In the genomic region with DNA sequence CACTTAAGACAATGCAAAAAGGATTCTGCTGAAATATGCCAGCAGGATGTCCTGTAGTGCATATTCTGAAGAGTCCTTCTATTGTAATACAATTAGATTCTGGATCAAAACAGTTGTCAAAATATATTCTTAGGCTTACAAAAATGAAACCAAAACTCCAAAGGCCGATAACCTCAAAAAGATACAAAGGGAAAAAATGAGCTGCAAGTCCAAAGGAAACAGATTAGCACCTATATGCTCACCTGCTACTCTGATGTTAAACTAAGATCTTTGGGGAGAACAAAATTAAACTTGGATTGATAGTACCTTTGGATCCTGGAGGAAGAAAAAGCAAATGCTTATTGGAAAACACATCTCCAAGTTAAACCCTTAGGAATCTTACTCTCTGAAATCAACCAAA, we compare ENCODE assay signal across 29 cellular contexts.
"Had no signal": no experiment of that assay in that cellular context is flagged by ENCODE, and none has a peak within 500 bp of the region (broad histone marks: within the 10 kb centered on the region; RNA-seq: fewer than 3 reads in every experiment).

No MANE protein-coding gene starts in this region.

- ATAC-seq: activated CD4-positive, alpha-beta T cell treated with anti-CD3 and anti-CD28 coated beads for 36 hours; activated CD8-positive, alpha-beta memory T cell treated with anti-CD3 and anti-CD28 coated beads, Interleukin-2, amount 10 ng/mL, durations not matched to agents 7 days and 5 days; activated CD8-positive, alpha-beta T cell treated with anti-CD3 and anti-CD28 coated beads, Interleukin-2, amount 10 ng/mL, durations not matched to agents 7 days and 5 days; activated naive CD4-positive, alpha-beta T cell treated with anti-CD3 and anti-CD28 coated beads, Interleukin-2, amount 50 U/mL, for 72 hours; gastroesophageal sphincter had no signal

- H3K4me1 Mint-ChIP-seq: activated CD4-positive, alpha-beta T cell treated with anti-CD3 and anti-CD28 coated beads for 36 hours; activated CD4-positive, alpha-beta T cell treated with anti-CD3 and anti-CD28 coated beads, Interleukin-2, amount 10 ng/mL, durations not matched to agents 24 days and 14 days; activated CD8-positive, alpha-beta memory T cell treated with anti-CD3 and anti-CD28 coated beads, Interleukin-2, amount 10 ng/mL, durations not matched to agents 7 days and 5 days; activated naive CD4-positive, alpha-beta T cell treated with anti-CD3 and anti-CD28 coated beads, Interleukin-2, amount 10 ng/mL, durations not matched to agents 7 days and 5 days; activated naive CD8-positive, alpha-beta T cell treated with anti-CD3 and anti-CD28 coated beads, Interleukin-2, amount 10 ng/mL, durations not matched to agents 7 days and 5 days; brain had no signal

- H3K4me1 ChIP-seq: ascending aorta, breast epithelium, colonic mucosa, esophagus squamous epithelium, gastroesophageal sphincter had no signal

- H3K36me3 ChIP-seq: ascending aorta, breast epithelium, cardiac muscle cell, colonic mucosa, esophagus squamous epithelium, gastroesophageal sphincter had no signal

- H3K27me3 Mint-ChIP-seq: activated CD4-positive, alpha-beta memory T cell treated with anti-CD3 and anti-CD28 coated beads for 36 hours; activated CD4-positive, alpha-beta T cell treated with anti-CD3 and anti-CD28 coated beads for 36 hours; activated CD4-positive, alpha-beta T cell treated with anti-CD3 and anti-CD28 coated beads, Interleukin-2, amount 10 ng/mL, durations not matched to agents 24 days and 14 days; activated CD8-positive, alpha-beta memory T cell treated with anti-CD3 and anti-CD28 coated beads, Interleukin-2, amount 10 ng/mL, durations not matched to agents 7 days and 5 days; activated naive CD4-positive, alpha-beta T cell treated with anti-CD3 and anti-CD28 coated beads, Interleukin-2, amount 10 ng/mL, durations not matched to agents 7 days and 5 days; activated naive CD8-positive, alpha-beta T cell treated with anti-CD3 and anti-CD28 coated beads, Interleukin-2, amount 10 ng/mL, durations not matched to agents 7 days and 5 days had no signal

- H3K27me3 ChIP-seq: ascending aorta, breast epithelium, cardiac muscle cell, colonic mucosa, esophagus squamous epithelium, gastroesophageal sphincter had no signal

- H3K4me3 Mint-ChIP-seq: activated CD4-positive, alpha-beta memory T cell treated with anti-CD3 and anti-CD28 coated beads for 36 hours; activated CD4-positive, alpha-beta T cell treated with anti-CD3 and anti-CD28 coated beads for 36 hours; activated CD4-positive, alpha-beta T cell treated with anti-CD3 and anti-CD28 coated beads, Interleukin-2, amount 10 ng/mL, durations not matched to agents 24 days and 14 days; activated CD8-positive, alpha-beta memory T cell treated with anti-CD3 and anti-CD28 coated beads, Interleukin-2, amount 10 ng/mL, durations not matched to agents 7 days and 5 days; activated CD8-positive, alpha-beta T cell treated with anti-CD3 and anti-CD28 coated beads, Interleukin-2, amount 10 ng/mL, durations not matched to agents 7 days and 5 days; activated naive CD4-positive, alpha-beta T cell treated with anti-CD3 and anti-CD28 coated beads, Interleukin-2, amount 10 ng/mL, durations not matched to agents 7 days and 5 days; activated naive CD8-positive, alpha-beta T cell treated with anti-CD3 and anti-CD28 coated beads, Interleukin-2, amount 10 ng/mL, durations not matched to agents 7 days and 5 days; activated T-helper 1 cell treated with anti-CD3 and anti-CD28 coated beads, Interleukin-12 subunit alpha, Interleukin-12 subunit beta, Interleukin-2, Interleukin-4 antibody, amounts not matched to agents 30 ng/mL and 10 ng/mL and 1 ng/mL, durations not matched to agents 14 hours and 24 hours and 36 hours; brain had no signal

- H3K27ac Mint-ChIP-seq: activated CD4-positive, alpha-beta memory T cell treated with anti-CD3 and anti-CD28 coated beads for 36 hours; activated CD4-positive, alpha-beta T cell treated with anti-CD3 and anti-CD28 coated beads for 36 hours; activated CD4-positive, alpha-beta T cell treated with anti-CD3 and anti-CD28 coated beads, Interleukin-2, amount 10 ng/mL, durations not matched to agents 24 days and 14 days; activated CD8-positive, alpha-beta memory T cell treated with anti-CD3 and anti-CD28 coated beads, Interleukin-2, amount 10 ng/mL, durations not matched to agents 7 days and 5 days; activated CD8-positive, alpha-beta T cell treated with anti-CD3 and anti-CD28 coated beads, Interleukin-2, amount 10 ng/mL, durations not matched to agents 7 days and 5 days; activated naive CD4-positive, alpha-beta T cell treated with anti-CD3 and anti-CD28 coated beads, Interleukin-2, amount 10 ng/mL, durations not matched to agents 7 days and 5 days; activated naive CD4-positive, alpha-beta T cell treated with anti-CD3 and anti-CD28 coated beads, Interleukin-2, amount 50 U/mL, for 72 hours; activated naive CD8-positive, alpha-beta T cell treated with anti-CD3 and anti-CD28 coated beads, Interleukin-2, amount 10 ng/mL, durations not matched to agents 7 days and 5 days; activated T-helper 1 cell treated with anti-CD3 and anti-CD28 coated beads, Interleukin-12 subunit alpha, Interleukin-12 subunit beta, Interleukin-2, Interleukin-4 antibody, amounts not matched to agents 30 ng/mL and 10 ng/mL and 1 ng/mL, durations not matched to agents 14 hours and 24 hours and 36 hours; activated T-helper 2 cell treated with anti-CD3 and anti-CD28 coated beads, Interferon-gamma antibody, Interleukin-2, Interleukin-4, amounts not matched to agents 10 μg/mL and 5 μg/mL and 100 μg/mL, durations not matched to agents 14 hours and 24 hours and 36 hours; brain had no signal

- H3K9me3 ChIP-seq: ascending aorta, breast epithelium, colonic mucosa, esophagus squamous epithelium had no signal

- H3K27ac ChIP-seq: ascending aorta, breast epithelium, cardiac muscle cell, colonic mucosa, epithelial cell of prostate, esophagus squamous epithelium, gastroesophageal sphincter had no signal

- DNase-seq: activated CD4-positive, alpha-beta memory T cell treated with anti-CD3 and anti-CD28 coated beads for 36 hours; activated CD4-positive, alpha-beta T cell treated with anti-CD3 and anti-CD28 coated beads for 36 hours; activated CD4-positive, alpha-beta T cell treated with anti-CD3 and anti-CD28 coated beads, Interleukin-2, amount 10 ng/mL, durations not matched to agents 24 days and 14 days; activated CD4-positive, CD25-positive, alpha-beta regulatory T cell; activated CD4-positive, CD25-positive, alpha-beta regulatory T cell treated with anti-CD3 and anti-CD28 coated beads, Interleukin-2, amount 50 U/mL, for 72 hours; activated CD8-positive, alpha-beta memory T cell treated with anti-CD3 and anti-CD28 coated beads, Interleukin-2, amount 10 ng/mL, durations not matched to agents 7 days and 5 days; activated CD8-positive, alpha-beta memory T cell treated with anti-CD3 and anti-CD28 coated beads, Interleukin-2, amount 50 U/mL, for 4 hours; activated CD8-positive, alpha-beta T cell treated with anti-CD3 and anti-CD28 coated beads, Interleukin-2, amount 10 ng/mL, durations not matched to agents 7 days and 5 days; activated effector memory CD4-positive, alpha-beta T cell treated with anti-CD3 and anti-CD28 coated beads, Interleukin-2, amount 50 U/mL, for 16 hours; activated naive CD4-positive, alpha-beta T cell treated with anti-CD3 and anti-CD28 coated beads, Interleukin-2, amount 10 ng/mL, durations not matched to agents 7 days and 5 days; activated naive CD8-positive, alpha-beta T cell treated with anti-CD3 and anti-CD28 coated beads, Interleukin-2, amount 10 ng/mL, durations not matched to agents 7 days and 5 days; activated T-cell treated with anti-CD3 and anti-CD28 coated beads, Interleukin-2, amount 50 U/mL, for 1 hour; activated T-cell treated with anti-CD3 and anti-CD28 coated beads, Interleukin-2, amount 50 U/mL, for 48 hours; central memory CD4-positive, alpha-beta T cell; cerebellar nuclear complex; colonic mucosa; effector CD8-positive, alpha-beta T cell; esophagus squamous epithelium; foreskin melanocyte; T-helper 2 cell had no signal

- H3K4me3 ChIP-seq: ascending aorta, breast epithelium, cardiac muscle cell, colonic mucosa, esophagus squamous epithelium, gastroesophageal sphincter had no signal
